24 cellular contexts compared by ENCODE assay signal in the genomic region with DNA sequence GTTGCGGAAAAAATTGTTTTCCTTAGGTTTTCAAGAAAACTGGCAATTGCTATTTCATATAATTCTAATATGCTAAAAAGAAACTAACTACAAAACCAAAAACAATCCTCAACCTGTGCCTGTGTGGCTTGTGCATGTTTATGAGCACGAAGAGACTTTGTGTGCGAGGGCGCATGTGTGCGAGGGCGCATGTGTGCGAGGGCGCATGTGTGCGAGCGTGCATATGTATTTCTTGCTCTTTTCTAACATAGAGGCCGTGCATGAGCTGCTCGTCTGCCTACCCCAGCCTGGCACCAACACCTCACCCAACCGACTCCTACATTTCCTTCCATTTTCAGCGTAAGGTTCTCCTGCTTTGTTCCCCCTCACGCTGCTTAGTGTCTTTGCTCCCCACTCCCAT.
A peak's percentile ranks its signal among the peaks of the same experiment; 100 is the strongest.
DNase-seq lines count a peak whose midpoint lies in the region; ATAC-seq, FAIRE-seq and TF ChIP-seq lines count a peak whose summit lies in the region.
"Had no signal": no experiment of that assay in that cellular context is flagged by ENCODE, and none has a peak within 500 bp of the region (broad histone marks: within the 10 kb centered on the region; RNA-seq: fewer than 3 reads in every experiment).

No MANE protein-coding gene starts in this region.

- WGBS in GM12878 (ENCODE audit: insufficient coverage, insufficient replicate concordance, low lambda C conversion rate, missing lambda C conversion rate) = 82% methylated on average over 13 of the region's 15 CpGs
- WGBS in heart left ventricle, 4 donors = 83 to 94% (median 87%) methylated on average over 15 of the region's 15 CpGs

- TF ChIP-seq EP300 in GM12878 (IDR thresholded peaks at IDR 0.05; ENCODE audit: borderline replicate concordance in 1 of 2, control insufficient read depth in 1 of 2, low read depth in 2 of 2, low read length in 2 of 2) = no peak

- TF ChIP-seq POLR2A in GM12878 (IDR thresholded peaks at IDR 0.05; ENCODE audit: low read depth, low read length) (no peak), heart left ventricle (IDR thresholded peaks at IDR 0.05) (no peak)

- intact Hi-C loops in GM12878 (cut with micrococcal nuclease; ENCODE audit: unreplicated experiment) (no loop called here), posterior vena cava (cut with DNase I) (no loop called here), heart left ventricle (cut with DNase I) (no loop called here), tibial artery (cut with DNase I; ENCODE audit: low total_unique reads) (no loop called here)

- H4K20me1 ChIP-seq in GM12878 (ENCODE audit: control insufficient read depth, insufficient read depth) = no peaks in the 10 kb centered on the region
- H4K20me1 ChIP-seq: BLaER1 had no signal

- no peak for FAIRE-seq in GM12878 (lab: Jason Lieb, UNC)
- FAIRE-seq: A204.1, GM12891, GM19239 had no signal

- TF ChIP-seq RAD21 in GM12878 (IDR thresholded peaks at IDR 0.05; ENCODE audit: insufficient read depth, low read depth, low read length) = no peak

- in situ Hi-C loops in GM12878 (cut with MboI) = no loop called here

- H3K4me2 ChIP-seq in GM12878 (ENCODE audit: control insufficient read depth, insufficient read depth) = no peak overlapping the region
- H3K4me2 ChIP-seq: BLaER1 had no signal

- CTCF ChIA-PET in GM12878 (lab: Yijun Ruan, JAX) = no interaction called here

- no peaks in the 10 kb centered on the region for H3K79me2 ChIP-seq in GM12878 (ENCODE audit: control insufficient read depth, insufficient read depth, low read length)

- no peak overlapping the region for H2AFZ ChIP-seq in GM12878 (ENCODE audit: control insufficient read depth, low read depth, low read length)

- no peak overlapping the region for H3K9ac ChIP-seq in GM12878 (ENCODE audit: control insufficient read depth, insufficient read depth, low read length)
- H3K9ac ChIP-seq: BLaER1 had no signal

- H3K9me3 ChIP-seq in GM12878 (replicated peaks; ENCODE audit: control insufficient read depth, insufficient read depth, low read length) (no peaks in the 10 kb centered on the region), heart left ventricle (no peaks in the 10 kb centered on the region), tibial artery (no peaks in the 10 kb centered on the region)
- H3K9me3 ChIP-seq: BE2C, BLaER1 had no signal

- ATAC-seq in GM12878 (no peak), heart left ventricle (no peak)

- H3K36me3 ChIP-seq in GM12878 (ENCODE audit: control insufficient read depth in 2 of 2, insufficient read depth in 2 of 2, low read length in 1 of 2) (no peaks in the 10 kb centered on the region), heart left ventricle (no peaks in the 10 kb centered on the region), tibial artery (no peaks in the 10 kb centered on the region)
- H3K36me3 ChIP-seq: BE2C, BLaER1 had no signal

- BruUV-seq in GM12878 (replicated peaks; lab: Mats Ljungman, UMichigan) = no TSS peak

- DNase-seq in GM12878 (ENCODE audit: low read depth, low spot score) (no peak), posterior vena cava (ENCODE audit: low spot score) (peak; percentile 45), heart left ventricle (no peak), T-helper 1 cell (no peak), tibial artery (no peak)
- DNase-seq: 8988T; ACHN; BE2C; C1 segment of cervical spinal cord; CD4-positive, alpha-beta memory T cell; CD4-positive, CD25-positive, alpha-beta regulatory T cell; CD8-positive, alpha-beta memory T cell; COR-L47; DMS 273 treated with DMSO at 0.1 percent for 48 hours; DMS153; DMS53; DMS79; DND-41; EL; GDM1 had no signal

- RAD21 ChIA-PET in GM12878 (lab: Charles Lee; ENCODE audit: unreplicated experiment) = no interaction called here

- no peaks in the 10 kb centered on the region for H3K27me3 ChIP-seq in GM12878 (replicated peaks in 1 of 2; ENCODE audit: control insufficient read depth in 2 of 2, insufficient read depth in 2 of 2, low read length in 1 of 2)
- H3K27me3 ChIP-seq in heart left ventricle = no peaks in the 10 kb centered on the region
- no peaks in the 10 kb centered on the region for H3K27me3 ChIP-seq in tibial artery
- H3K27me3 ChIP-seq: BE2C, BLaER1 had no signal

- POLR2A ChIA-PET in GM12878 (lab: Charles Lee) = no interaction called here

- H3K4me1 ChIP-seq in GM12878 (ENCODE audit: control insufficient read depth, insufficient read depth, low read length) (no peaks in the 10 kb centered on the region), heart left ventricle (no peaks in the 10 kb centered on the region), tibial artery (no peaks in the 10 kb centered on the region)
- H3K4me1 ChIP-seq: BE2C, BLaER1 had no signal

- no peak overlapping the region for H3K4me3 ChIP-seq in GM12878
- H3K4me3 ChIP-seq in heart left ventricle = no peak overlapping the region
- H3K4me3 ChIP-seq in tibial artery = no peak overlapping the region
- H3K4me3 ChIP-seq: BLaER1 had no signal

- H3K27ac ChIP-seq in GM12878 (ENCODE audit: control insufficient read depth, insufficient read depth) (no peak overlapping the region), heart left ventricle (no peak overlapping the region), tibial artery (no peak overlapping the region)
- H3K27ac ChIP-seq: BLaER1 had no signal

- SMC1A ChIA-PET in GM12878 (lab: Charles Lee; ENCODE audit: uncharacterized antibody, unreplicated experiment) = no interaction called here

- no peak for TF ChIP-seq CTCF in GM12878 (IDR thresholded peaks at IDR 0.05 in 2 of 3, conservative IDR thresholded peaks at IDR 0.05 in 1 of 3; ENCODE audit: control insufficient read depth in 2 of 3, extremely low read depth in 1 of 3, insufficient read depth in 1 of 3, low read depth in 3 of 3, low read length in 3 of 3)
- no peak for TF ChIP-seq CTCF in heart left ventricle (IDR thresholded peaks at IDR 0.05)
- no peak for TF ChIP-seq CTCF in tibial artery (IDR thresholded peaks at IDR 0.05)

TF ChIP-seq in GM12878, 131 proteins besides CTCF, POLR2A, EP300 and RAD21:
- TF ChIP-seq, protein P1, sequence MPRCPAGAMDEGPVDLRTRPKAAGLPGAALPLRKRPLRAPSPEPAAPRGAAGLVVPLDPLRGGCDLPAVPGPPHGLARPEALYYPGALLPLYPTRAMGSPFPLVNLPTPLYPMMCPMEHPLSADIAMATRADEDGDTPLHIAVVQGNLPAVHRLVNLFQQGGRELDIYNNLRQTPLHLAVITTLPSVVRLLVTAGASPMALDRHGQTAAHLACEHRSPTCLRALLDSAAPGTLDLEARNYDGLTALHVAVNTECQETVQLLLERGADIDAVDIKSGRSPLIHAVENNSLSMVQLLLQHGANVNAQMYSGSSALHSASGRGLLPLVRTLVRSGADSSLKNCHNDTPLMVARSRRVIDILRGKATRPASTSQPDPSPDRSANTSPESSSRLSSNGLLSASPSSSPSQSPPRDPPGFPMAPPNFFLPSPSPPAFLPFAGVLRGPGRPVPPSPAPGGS (IDR thresholded peaks at IDR 0.05; ENCODE audit: borderline replicate concordance, insufficient read depth, low read depth, low read length, poor library complexity, severe bottlenecking) = peak; percentile 84
- TF ChIP-seq ETV6 (conservative IDR thresholded peaks at IDR 0.05 in 1 of 2, IDR thresholded peaks at IDR 0.05 in 1 of 2; ENCODE audit: borderline replicate concordance in 1 of 2, low read depth in 1 of 2) = no peak
- TF ChIP-seq CHD1 (IDR thresholded peaks at IDR 0.05; ENCODE audit: low read depth, low read length) = no peak
